Comparison of ENCODE assay signal across 1 cellular context in the genomic region with DNA sequence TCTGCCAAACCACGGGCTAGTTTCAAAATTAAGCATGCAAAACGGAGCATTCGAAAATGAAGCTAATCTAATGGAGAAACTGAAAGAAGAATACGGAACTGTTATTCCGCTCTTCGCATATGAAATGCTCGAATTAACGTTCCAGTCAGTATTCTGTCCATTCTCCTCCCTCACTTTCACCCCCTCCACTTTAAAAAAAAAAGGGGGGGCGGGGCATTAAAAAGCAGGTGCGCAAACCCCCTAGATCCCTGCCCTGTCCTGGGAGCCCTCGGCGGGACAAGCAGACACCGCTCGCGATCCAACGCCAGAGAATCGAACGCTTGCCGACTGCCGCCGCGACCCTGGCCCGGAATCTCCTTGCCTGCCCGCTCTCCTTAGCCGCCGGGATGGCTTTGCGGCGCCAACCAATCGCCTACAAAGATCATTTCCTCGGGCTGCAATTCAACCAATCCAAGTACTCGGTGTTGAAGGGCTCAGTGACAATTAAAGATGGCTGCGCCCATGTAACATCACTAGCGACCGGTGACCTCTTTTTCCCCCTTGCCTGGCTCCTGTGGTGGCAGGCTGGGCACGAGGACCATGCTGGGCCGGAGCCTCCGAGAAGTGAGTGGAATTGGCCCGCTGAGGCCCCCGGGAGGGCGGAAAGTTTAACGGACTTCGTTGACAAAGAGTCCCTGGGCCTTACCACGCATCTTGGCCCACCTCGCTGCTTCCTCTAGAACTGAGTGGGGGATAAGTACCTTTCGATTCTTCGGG.
TF ChIP-seq lines count a peak whose summit lies in the region.

A gene with protein sequence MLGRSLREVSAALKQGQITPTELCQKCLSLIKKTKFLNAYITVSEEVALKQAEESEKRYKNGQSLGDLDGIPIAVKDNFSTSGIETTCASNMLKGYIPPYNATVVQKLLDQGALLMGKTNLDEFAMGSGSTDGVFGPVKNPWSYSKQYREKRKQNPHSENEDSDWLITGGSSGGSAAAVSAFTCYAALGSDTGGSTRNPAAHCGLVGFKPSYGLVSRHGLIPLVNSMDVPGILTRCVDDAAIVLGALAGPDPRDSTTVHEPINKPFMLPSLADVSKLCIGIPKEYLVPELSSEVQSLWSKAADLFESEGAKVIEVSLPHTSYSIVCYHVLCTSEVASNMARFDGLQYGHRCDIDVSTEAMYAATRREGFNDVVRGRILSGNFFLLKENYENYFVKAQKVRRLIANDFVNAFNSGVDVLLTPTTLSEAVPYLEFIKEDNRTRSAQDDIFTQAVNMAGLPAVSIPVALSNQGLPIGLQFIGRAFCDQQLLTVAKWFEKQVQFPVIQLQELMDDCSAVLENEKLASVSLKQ (plus strand): TSS at position 476 of the 756 bp plus-strand sequence. CDS start 104 bp downstream, at position 580.
A gene with protein sequence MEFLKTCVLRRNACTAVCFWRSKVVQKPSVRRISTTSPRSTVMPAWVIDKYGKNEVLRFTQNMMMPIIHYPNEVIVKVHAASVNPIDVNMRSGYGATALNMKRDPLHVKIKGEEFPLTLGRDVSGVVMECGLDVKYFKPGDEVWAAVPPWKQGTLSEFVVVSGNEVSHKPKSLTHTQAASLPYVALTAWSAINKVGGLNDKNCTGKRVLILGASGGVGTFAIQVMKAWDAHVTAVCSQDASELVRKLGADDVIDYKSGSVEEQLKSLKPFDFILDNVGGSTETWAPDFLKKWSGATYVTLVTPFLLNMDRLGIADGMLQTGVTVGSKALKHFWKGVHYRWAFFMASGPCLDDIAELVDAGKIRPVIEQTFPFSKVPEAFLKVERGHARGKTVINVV (minus strand): TSS at position 396 of the 756 bp plus-strand sequence. CDS start 477 bp downstream, outside the sequence.

TF ChIP-seq in HepG2, 621 proteins besides CTCF, POLR2A, EP300 and RAD21 (continued from another document and continues in another):
- TF ChIP-seq, protein P1, sequence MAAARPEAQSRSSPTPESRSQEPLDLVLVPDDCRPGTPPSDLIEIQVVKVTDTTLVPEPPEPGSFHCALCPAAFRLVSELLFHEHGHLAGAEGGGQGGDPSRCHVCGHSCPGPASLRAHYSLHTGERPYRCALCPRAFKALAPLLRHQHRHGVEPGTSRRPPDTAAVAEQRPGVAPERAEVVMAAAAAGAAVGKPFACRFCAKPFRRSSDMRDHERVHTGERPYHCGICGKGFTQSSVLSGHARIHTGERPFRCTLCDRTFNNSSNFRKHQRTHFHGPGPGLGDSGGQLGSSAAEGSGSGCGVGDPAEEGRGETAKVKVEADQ (CRISPR knock-in tag; IDR thresholded peaks at IDR 0.05; ENCODE audit: borderline replicate concordance), result peak; percentile 53; the same call in 1 of the 2 replicates
- TF ChIP-seq, protein P2, sequence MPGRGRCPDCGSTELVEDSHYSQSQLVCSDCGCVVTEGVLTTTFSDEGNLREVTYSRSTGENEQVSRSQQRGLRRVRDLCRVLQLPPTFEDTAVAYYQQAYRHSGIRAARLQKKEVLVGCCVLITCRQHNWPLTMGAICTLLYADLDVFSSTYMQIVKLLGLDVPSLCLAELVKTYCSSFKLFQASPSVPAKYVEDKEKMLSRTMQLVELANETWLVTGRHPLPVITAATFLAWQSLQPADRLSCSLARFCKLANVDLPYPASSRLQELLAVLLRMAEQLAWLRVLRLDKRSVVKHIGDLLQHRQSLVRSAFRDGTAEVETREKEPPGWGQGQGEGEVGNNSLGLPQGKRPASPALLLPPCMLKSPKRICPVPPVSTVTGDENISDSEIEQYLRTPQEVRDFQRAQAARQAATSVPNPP (CRISPR knock-in tag; IDR thresholded peaks at IDR 0.05), result no peak
- TF ChIP-seq HNF4G (IDR thresholded peaks at IDR 0.05; ENCODE audit: borderline replicate concordance, low read depth, low read length) (no peak), HNF4G (CRISPR knock-in tag; IDR thresholded peaks at IDR 0.05; ENCODE audit: borderline replicate concordance, low read depth) (no peak), HMG20A (CRISPR knock-in tag; IDR thresholded peaks at IDR 0.05; ENCODE audit: borderline replicate concordance) (no peak), FOXJ3 (CRISPR knock-in tag; IDR thresholded peaks at IDR 0.05; ENCODE audit: borderline replicate concordance) (no peak), CBX2 (IDR thresholded peaks at IDR 0.05; ENCODE audit: low read depth, low read length) (no peak), CBX2 (CRISPR knock-in tag; IDR thresholded peaks at IDR 0.05; ENCODE audit: low read depth) (no peak), SALL1 (CRISPR knock-in tag; IDR thresholded peaks at IDR 0.05) (peak; percentile 67), CHD4 (IDR thresholded peaks at IDR 0.05; ENCODE audit: borderline replicate concordance, low read length) (no peak), ZBTB38 (CRISPR knock-in tag; IDR thresholded peaks at IDR 0.05) (0 out of 2 replicates have a peak, but pooled peaks have one; percentile 21), RFX5 (IDR thresholded peaks at IDR 0.05; ENCODE audit: low read depth, low read length) (no peak), TOE1 (CRISPR knock-in tag; IDR thresholded peaks at IDR 0.05) (no peak), ZIK1 (CRISPR knock-in tag; IDR thresholded peaks at IDR 0.05; ENCODE audit: borderline replicate concordance, low read depth) (no peak), ZNF766 (CRISPR knock-in tag; IDR thresholded peaks at IDR 0.05; ENCODE audit: borderline replicate concordance) (peak; percentile 61; the same call in 1 of the 2 replicates), ZNF850 (CRISPR knock-in tag; conservative IDR thresholded peaks at IDR 0.05) (no peak), ZNF768 (CRISPR knock-in tag; IDR thresholded peaks at IDR 0.05) (peak; percentile 41; the same call in 1 of the 2 replicates), KLF11 (CRISPR knock-in tag; IDR thresholded peaks at IDR 0.05) (no peak), FOXK1 (CRISPR knock-in tag; IDR thresholded peaks at IDR 0.05; ENCODE audit: borderline replicate concordance, low read depth) (peak; percentile 64; the same call in 1 of the 2 replicates), CCAR2 (optimal IDR thresholded peaks at IDR 0.05; ENCODE audit: low read depth, low read length) (no peak), PCBP1 (IDR thresholded peaks at IDR 0.05; ENCODE audit: borderline replicate concordance, low read depth, low read length) (no peak), ZNF564 (CRISPR knock-in tag; IDR thresholded peaks at IDR 0.05) (no peak), RCOR2 (CRISPR knock-in tag; IDR thresholded peaks at IDR 0.05) (no peak), SSRP1 (CRISPR knock-in tag; IDR thresholded peaks at IDR 0.05) (no peak), ZNF550 (CRISPR knock-in tag; IDR thresholded peaks at IDR 0.05; ENCODE audit: borderline replicate concordance) (no peak), MTF1 (CRISPR knock-in tag; IDR thresholded peaks at IDR 0.05) (no peak), SMYD3 (CRISPR knock-in tag; IDR thresholded peaks at IDR 0.05) (no peak), PRMT3 (CRISPR knock-in tag; IDR thresholded peaks at IDR 0.05; ENCODE audit: borderline replicate concordance, low read depth) (no peak), JDP2 (CRISPR knock-in tag; IDR thresholded peaks at IDR 0.05; ENCODE audit: borderline replicate concordance) (no peak), ZNF30 (CRISPR knock-in tag; IDR thresholded peaks at IDR 0.05) (no peak), GABPB1 (CRISPR knock-in tag; IDR thresholded peaks at IDR 0.05) (peak; percentile 57), SPEN (CRISPR knock-in tag; IDR thresholded peaks at IDR 0.05; ENCODE audit: low read depth) (peak; percentile 56; the same call in 1 of the 2 replicates)
- TF ChIP-seq, protein P3, sequence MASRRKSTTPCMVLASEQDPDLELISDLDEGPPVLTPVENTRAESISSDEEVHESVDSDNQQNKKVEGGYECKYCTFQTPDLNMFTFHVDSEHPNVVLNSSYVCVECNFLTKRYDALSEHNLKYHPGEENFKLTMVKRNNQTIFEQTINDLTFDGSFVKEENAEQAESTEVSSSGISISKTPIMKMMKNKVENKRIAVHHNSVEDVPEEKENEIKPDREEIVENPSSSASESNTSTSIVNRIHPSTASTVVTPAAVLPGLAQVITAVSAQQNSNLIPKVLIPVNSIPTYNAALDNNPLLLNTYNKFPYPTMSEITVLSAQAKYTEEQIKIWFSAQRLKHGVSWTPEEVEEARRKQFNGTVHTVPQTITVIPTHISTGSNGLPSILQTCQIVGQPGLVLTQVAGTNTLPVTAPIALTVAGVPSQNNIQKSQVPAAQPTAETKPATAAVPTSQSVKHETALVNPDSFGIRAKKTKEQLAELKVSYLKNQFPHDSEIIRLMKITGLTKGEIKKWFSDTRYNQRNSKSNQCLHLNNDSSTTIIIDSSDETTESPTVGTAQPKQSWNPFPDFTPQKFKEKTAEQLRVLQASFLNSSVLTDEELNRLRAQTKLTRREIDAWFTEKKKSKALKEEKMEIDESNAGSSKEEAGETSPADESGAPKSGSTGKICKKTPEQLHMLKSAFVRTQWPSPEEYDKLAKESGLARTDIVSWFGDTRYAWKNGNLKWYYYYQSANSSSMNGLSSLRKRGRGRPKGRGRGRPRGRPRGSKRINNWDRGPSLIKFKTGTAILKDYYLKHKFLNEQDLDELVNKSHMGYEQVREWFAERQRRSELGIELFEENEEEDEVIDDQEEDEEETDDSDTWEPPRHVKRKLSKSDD (CRISPR knock-in tag; IDR thresholded peaks at IDR 0.05; ENCODE audit: low read depth), result no peak
- TF ChIP-seq, protein P4, sequence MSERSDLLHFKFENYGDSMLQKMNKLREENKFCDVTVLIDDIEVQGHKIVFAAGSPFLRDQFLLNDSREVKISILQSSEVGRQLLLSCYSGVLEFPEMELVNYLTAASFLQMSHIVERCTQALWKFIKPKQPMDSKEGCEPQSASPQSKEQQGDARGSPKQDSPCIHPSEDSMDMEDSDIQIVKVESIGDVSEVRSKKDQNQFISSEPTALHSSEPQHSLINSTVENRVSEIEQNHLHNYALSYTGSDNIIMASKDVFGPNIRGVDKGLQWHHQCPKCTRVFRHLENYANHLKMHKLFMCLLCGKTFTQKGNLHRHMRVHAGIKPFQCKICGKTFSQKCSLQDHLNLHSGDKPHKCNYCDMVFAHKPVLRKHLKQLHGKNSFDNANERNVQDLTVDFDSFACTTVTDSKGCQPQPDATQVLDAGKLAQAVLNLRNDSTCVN (CRISPR knock-in tag; IDR thresholded peaks at IDR 0.05; ENCODE audit: borderline replicate concordance), result no peak
- TF ChIP-seq, protein P5, sequence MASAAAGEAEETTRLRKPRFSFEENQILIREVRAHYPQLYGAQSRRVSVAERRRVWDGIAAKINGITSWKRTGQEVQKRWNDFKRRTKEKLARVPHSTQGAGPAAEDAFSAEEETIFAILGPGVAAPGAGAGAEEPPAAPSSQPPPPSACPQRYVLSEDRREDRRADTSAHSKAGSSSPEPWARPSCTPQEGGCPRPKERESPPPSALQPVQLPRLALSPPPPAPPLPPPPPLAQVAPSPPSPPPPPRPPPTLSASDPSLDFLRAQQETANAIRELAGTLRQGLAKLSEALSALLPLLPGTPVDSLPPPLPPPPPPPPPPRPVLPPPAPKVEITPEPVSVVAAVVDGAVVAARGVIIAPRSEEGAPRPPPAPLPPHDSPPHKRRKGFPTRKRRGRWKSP (CRISPR knock-in tag; IDR thresholded peaks at IDR 0.05), result no peak
- TF ChIP-seq, protein P6, sequence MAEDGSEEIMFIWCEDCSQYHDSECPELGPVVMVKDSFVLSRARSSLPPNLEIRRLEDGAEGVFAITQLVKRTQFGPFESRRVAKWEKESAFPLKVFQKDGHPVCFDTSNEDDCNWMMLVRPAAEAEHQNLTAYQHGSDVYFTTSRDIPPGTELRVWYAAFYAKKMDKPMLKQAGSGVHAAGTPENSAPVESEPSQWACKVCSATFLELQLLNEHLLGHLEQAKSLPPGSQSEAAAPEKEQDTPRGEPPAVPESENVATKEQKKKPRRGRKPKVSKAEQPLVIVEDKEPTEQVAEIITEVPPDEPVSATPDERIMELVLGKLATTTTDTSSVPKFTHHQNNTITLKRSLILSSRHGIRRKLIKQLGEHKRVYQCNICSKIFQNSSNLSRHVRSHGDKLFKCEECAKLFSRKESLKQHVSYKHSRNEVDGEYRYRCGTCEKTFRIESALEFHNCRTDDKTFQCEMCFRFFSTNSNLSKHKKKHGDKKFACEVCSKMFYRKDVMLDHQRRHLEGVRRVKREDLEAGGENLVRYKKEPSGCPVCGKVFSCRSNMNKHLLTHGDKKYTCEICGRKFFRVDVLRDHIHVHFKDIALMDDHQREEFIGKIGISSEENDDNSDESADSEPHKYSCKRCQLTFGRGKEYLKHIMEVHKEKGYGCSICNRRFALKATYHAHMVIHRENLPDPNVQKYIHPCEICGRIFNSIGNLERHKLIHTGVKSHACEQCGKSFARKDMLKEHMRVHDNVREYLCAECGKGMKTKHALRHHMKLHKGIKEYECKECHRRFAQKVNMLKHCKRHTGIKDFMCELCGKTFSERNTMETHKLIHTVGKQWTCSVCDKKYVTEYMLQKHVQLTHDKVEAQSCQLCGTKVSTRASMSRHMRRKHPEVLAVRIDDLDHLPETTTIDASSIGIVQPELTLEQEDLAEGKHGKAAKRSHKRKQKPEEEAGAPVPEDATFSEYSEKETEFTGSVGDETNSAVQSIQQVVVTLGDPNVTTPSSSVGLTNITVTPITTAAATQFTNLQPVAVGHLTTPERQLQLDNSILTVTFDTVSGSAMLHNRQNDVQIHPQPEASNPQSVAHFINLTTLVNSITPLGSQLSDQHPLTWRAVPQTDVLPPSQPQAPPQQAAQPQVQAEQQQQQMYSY (CRISPR knock-in tag; IDR thresholded peaks at IDR 0.05), result no peak
- TF ChIP-seq, protein P7, sequence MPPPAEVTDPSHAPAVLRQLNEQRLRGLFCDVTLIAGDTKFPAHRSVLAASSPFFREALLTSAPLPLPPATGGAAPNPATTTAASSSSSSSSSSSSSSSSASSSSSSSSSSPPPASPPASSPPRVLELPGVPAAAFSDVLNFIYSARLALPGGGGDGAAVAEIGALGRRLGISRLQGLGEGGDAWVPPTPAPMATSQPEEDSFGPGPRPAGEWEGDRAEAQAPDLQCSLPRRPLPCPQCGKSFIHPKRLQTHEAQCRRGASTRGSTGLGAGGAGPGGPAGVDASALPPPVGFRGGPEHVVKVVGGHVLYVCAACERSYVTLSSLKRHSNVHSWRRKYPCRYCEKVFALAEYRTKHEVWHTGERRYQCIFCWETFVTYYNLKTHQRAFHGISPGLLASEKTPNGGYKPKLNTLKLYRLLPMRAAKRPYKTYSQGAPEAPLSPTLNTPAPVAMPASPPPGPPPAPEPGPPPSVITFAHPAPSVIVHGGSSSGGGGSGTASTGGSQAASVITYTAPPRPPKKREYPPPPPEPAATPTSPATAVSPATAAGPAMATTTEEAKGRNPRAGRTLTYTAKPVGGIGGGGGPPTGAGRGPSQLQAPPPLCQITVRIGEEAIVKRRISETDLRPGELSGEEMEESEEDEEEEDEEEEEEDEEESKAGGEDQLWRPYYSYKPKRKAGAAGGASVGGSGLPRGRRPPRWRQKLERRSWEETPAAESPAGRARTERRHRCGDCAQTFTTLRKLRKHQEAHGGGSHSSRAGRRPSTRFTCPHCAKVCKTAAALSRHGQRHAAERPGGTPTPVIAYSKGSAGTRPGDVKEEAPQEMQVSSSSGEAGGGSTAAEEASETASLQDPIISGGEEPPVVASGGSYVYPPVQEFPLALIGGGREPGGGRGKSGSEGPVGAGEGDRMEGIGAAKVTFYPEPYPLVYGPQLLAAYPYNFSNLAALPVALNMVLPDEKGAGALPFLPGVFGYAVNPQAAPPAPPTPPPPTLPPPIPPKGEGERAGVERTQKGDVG (CRISPR knock-in tag; IDR thresholded peaks at IDR 0.05; ENCODE audit: borderline replicate concordance), result no peak
- TF ChIP-seq, protein P8, sequence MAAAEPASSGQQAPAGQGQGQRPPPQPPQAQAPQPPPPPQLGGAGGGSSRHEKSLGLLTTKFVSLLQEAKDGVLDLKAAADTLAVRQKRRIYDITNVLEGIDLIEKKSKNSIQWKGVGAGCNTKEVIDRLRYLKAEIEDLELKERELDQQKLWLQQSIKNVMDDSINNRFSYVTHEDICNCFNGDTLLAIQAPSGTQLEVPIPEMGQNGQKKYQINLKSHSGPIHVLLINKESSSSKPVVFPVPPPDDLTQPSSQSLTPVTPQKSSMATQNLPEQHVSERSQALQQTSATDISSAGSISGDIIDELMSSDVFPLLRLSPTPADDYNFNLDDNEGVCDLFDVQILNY (CRISPR knock-in tag; conservative IDR thresholded peaks at IDR 0.05), result no peak
